ENCODE assay signal across 13 cellular contexts in the genomic region with DNA sequence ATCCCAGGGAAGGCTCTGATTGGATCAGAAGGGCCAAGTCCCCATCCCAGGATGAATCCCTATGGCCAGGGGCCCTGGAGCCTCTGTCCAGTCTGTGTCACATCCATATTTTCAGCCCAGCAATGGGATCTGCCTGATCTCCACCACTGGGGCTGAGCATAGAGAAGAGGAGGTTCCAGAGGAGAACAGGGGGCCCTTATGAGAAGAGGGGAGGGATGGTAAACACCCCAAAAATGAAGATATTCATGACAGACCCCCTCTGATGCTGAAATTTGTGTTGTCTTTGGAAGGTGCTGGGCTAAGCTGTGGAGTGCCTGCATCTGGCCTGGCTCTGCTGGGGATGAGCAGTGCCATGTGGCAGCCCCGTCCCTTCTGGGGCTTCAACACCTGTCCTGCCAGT. TPM values are rescaled to one million over a fixed set of nuclear protein-coding genes. Genes with fewer than 3 reads are reported as not detected.
A peak's percentile ranks its signal among the peaks of the same experiment; 100 is the strongest.
DNase-seq lines count a peak whose midpoint lies in the region; TF ChIP-seq lines count a peak whose summit lies in the region.
"Had no signal": no experiment of that assay in that cellular context is flagged by ENCODE, and none has a peak within 500 bp of the region (broad histone marks: within the 10 kb centered on the region; RNA-seq: fewer than 3 reads in every experiment).

No MANE protein-coding gene starts in this region.

- H3K36me3 Mint-ChIP-seq in osteocyte (ENCODE audit: unreplicated experiment): no peaks in the 10 kb centered on the region
- H3K36me3 Mint-ChIP-seq: natural killer cell treated with Interleukin-12 subunit alpha and Interleukin-12 subunit beta and Interleukin-15 and Interleukin-18, amount 100 ng/mL, for 72 hours; stimulated activated effector memory CD8-positive, alpha-beta T cell treated with anti-CD3 and anti-CD28 coated beads, Interleukin-12 subunit alpha, Interleukin-12 subunit beta, amount 100 ng/mL, for 72 hours had no signal

- in situ Hi-C loops in transverse colon (cut with MboI; ENCODE audit: low pct_ligation_motif_present in 1 of 4, low pct_unique_long_range_greater_than_20kb in 1 of 4, low sequenced_read_pairs in 3 of 4): no loop called here

- H3K27me3 ChIP-seq in adrenal gland (no peaks in the 10 kb centered on the region), esophagus muscularis mucosa (peaks cover 0 to 4% (median 0%) of the 10 kb centered on the region in 4 donors), transverse colon (no peaks in the 10 kb centered on the region)

- H3K27me3 Mint-ChIP-seq in osteocyte (ENCODE audit: unreplicated experiment): no peaks in the 10 kb centered on the region
- H3K27me3 Mint-ChIP-seq: CD4-positive, CD25-positive, alpha-beta regulatory T cell; natural killer cell treated with Interleukin-12 subunit alpha and Interleukin-12 subunit beta and Interleukin-15 and Interleukin-18, amount 100 ng/mL, for 72 hours had no signal

- H3K4me1 ChIP-seq in adrenal gland (replicated peaks in 1 of 2) (peaks cover 7 to 29% of the 10 kb centered on the region in 2 donors), esophagus muscularis mucosa (peaks cover 40 to 83% (median 74%) of the 10 kb centered on the region in 4 donors), transverse colon (peaks cover 0 to 30% (median 17%) of the 10 kb centered on the region in 4 donors)

- H3K9me3 ChIP-seq in adrenal gland (replicated peaks in 1 of 3) (no peaks in the 10 kb centered on the region), esophagus muscularis mucosa (no peaks in the 10 kb centered on the region), transverse colon (no peaks in the 10 kb centered on the region)

- H3K4me1 Mint-ChIP-seq in osteocyte (ENCODE audit: unreplicated experiment): peaks cover 54% of the 10 kb centered on the region

- WGBS in adrenal gland, 4 donors: 88 to 100% (median 100%) methylated on average over 1 of the region's 1 CpG
- 100% methylated on average over 1 of the region's 1 CpG for WGBS in esophagus muscularis mucosa
- WGBS in transverse colon (ENCODE audit: low coverage in 1 of 2), 2 donors: 90% methylated on average over 1 of the region's 1 CpG; no CpG with 5 or more reads in 1 of the 2 donors

- TF ChIP-seq EP300 in esophagus muscularis mucosa (IDR thresholded peaks at IDR 0.05): no peak
- no peak for TF ChIP-seq EP300 in transverse colon (IDR thresholded peaks at IDR 0.05; ENCODE audit: low read depth)

- H3K4me3 Mint-ChIP-seq in osteocyte (ENCODE audit: unreplicated experiment): no peak overlapping the region
- H3K4me3 Mint-ChIP-seq: CD4-positive, CD25-positive, alpha-beta regulatory T cell; natural killer cell treated with Interleukin-12 subunit alpha and Interleukin-12 subunit beta and Interleukin-15 and Interleukin-18, amount 100 ng/mL, for 72 hours; stimulated activated effector memory CD8-positive, alpha-beta T cell treated with anti-CD3 and anti-CD28 coated beads, Interleukin-12 subunit alpha, Interleukin-12 subunit beta, amount 100 ng/mL, for 72 hours had no signal

- intact Hi-C loops in adrenal gland (cut with DNase I) (no loop called here), esophagus muscularis mucosa (cut with DNase I) (no loop called here), transverse colon (cut with DNase I; ENCODE audit: low total_unique reads) (no loop called here)

- no peaks in the 10 kb centered on the region for H3K36me3 ChIP-seq in adrenal gland (replicated peaks in 1 of 2)
- no peaks in the 10 kb centered on the region for H3K36me3 ChIP-seq in esophagus muscularis mucosa
- no peaks in the 10 kb centered on the region for H3K36me3 ChIP-seq in transverse colon

- H3K27ac ChIP-seq in adrenal gland (peak overlapping the region in 3 of 5 donors; percentile 56 to 86 (median 83)), esophagus muscularis mucosa (replicated peaks in 1 of 4) (peak overlapping the region; percentile 83 to 88 (median 85)), transverse colon (peak overlapping the region; percentile 70 to 87 (median 76))

- no peak overlapping the region for H3K4me3 ChIP-seq in adrenal gland
- H3K4me3 ChIP-seq in esophagus muscularis mucosa: peak overlapping the region in 3 of 4 donors; percentile 21 to 50 (median 35)
- no peak overlapping the region for H3K4me3 ChIP-seq in transverse colon

- TF ChIP-seq CTCF in adrenal gland (IDR thresholded peaks at IDR 0.05) (no peak), esophagus muscularis mucosa (IDR thresholded peaks at IDR 0.05) (no peak), osteocyte (IDR thresholded peaks at IDR 0.05) (no peak), transverse colon (IDR thresholded peaks at IDR 0.05) (no peak)

- H3K9me3 Mint-ChIP-seq in osteocyte (ENCODE audit: unreplicated experiment): no peaks in the 10 kb centered on the region
- H3K9me3 Mint-ChIP-seq: CD4-positive, CD25-positive, alpha-beta regulatory T cell; natural killer cell treated with Interleukin-12 subunit alpha and Interleukin-12 subunit beta and Interleukin-15 and Interleukin-18, amount 100 ng/mL, for 72 hours; stimulated activated effector memory CD8-positive, alpha-beta T cell treated with anti-CD3 and anti-CD28 coated beads, Interleukin-12 subunit alpha, Interleukin-12 subunit beta, amount 100 ng/mL, for 72 hours had no signal

- peak overlapping the region; percentile 98 for H3K27ac Mint-ChIP-seq in osteocyte (ENCODE audit: unreplicated experiment)
- H3K27ac Mint-ChIP-seq: natural killer cell treated with Interleukin-12 subunit alpha and Interleukin-12 subunit beta and Interleukin-15 and Interleukin-18, amount 100 ng/mL, for 72 hours; stimulated activated effector memory CD8-positive, alpha-beta T cell treated with anti-CD3 and anti-CD28 coated beads, Interleukin-12 subunit alpha, Interleukin-12 subunit beta, amount 100 ng/mL, for 72 hours had no signal

- TF ChIP-seq POLR2A in adrenal gland (IDR thresholded peaks at IDR 0.05) (no peak), esophagus muscularis mucosa (IDR thresholded peaks at IDR 0.05; ENCODE audit: low read depth) (no peak), transverse colon (IDR thresholded peaks at IDR 0.05) (no peak)

- DNase-seq in adrenal gland (no peak), esophagus muscularis mucosa (ENCODE audit: extremely low spot score) (no peak), osteocyte (ENCODE audit: extremely low spot score, unreplicated experiment) (no peak), transverse colon (no peak), DMS153 treated with DMSO at 0.1 percent for 48 hours (lab: John Stamatoyannopoulos, UW; ENCODE audit: unreplicated experiment) (no peak), NCI-H128 (lab: John Stamatoyannopoulos, UW; ENCODE audit: unreplicated experiment) (no peak)
- DNase-seq in NK-92 treated with Interleukin-12 subunit alpha and Interleukin-12 subunit beta, amount 100 ng/mL, for 24 hours (lab: John Stamatoyannopoulos, UW): no peak
- DNase-seq: activated naive CD4-positive, alpha-beta T cell treated with anti-CD3 and anti-CD28 coated beads, Interleukin-2, amount 50 U/mL, for 16 hours; CD4-positive, CD25-positive, alpha-beta regulatory T cell; erythroblast had no signal

RNA-seq across cellular contexts. Expression of gene KLHL26, which starts 14.5 kb away (rescaled TPM):
- total RNA-seq in adrenal gland: 10 to 100 TPM in 3 of 8 donors, 1 to 10 TPM in 5; 4.8 to 15.2 (median 9.4) TPM
- polyA plus RNA-seq in adrenal gland: 1 to 10 TPM; 1.7 to 5.1 (median 3.7) TPM
- 10 to 100 TPM in 2 of 4 donors, 1 to 10 TPM in 2; 9.1 to 19.0 (median 13.5) TPM for total RNA-seq in esophagus muscularis mucosa
- 12.4 and 13.2 TPM in 2 replicates for total RNA-seq in osteocyte
- 10 to 100 TPM in 1 of 4 donors, 1 to 10 TPM in 3; 7.0 to 15.7 (median 7.6) TPM for total RNA-seq in transverse colon

RNA-seq across cellular contexts. Expression of gene CRTC1, which starts 32.2 kb away (rescaled TPM):
- total RNA-seq in adrenal gland (10 to 100 TPM in 6 of 8 donors, 1 to 10 TPM in 2; 6.0 to 22.5 (median 10.3) TPM), esophagus muscularis mucosa (10 to 100 TPM in 1 of 4 donors, 1 to 10 TPM in 3; 5.3 to 10.1 (median 6.6) TPM), osteocyte (24.0 and 25.7 TPM in 2 replicates), transverse colon (10 to 100 TPM in 1 of 4 donors, 1 to 10 TPM in 3; 6.2 to 17.6 (median 7.7) TPM)
- polyA plus RNA-seq in adrenal gland: 10 to 100 TPM in 2 of 3 donors, 1 to 10 TPM in 1; 4.6 to 38.1 (median 18.1) TPM

RNA-seq across cellular contexts. Expression of gene TMEM59L, which starts 38.6 kb away (rescaled TPM):
- 10 to 100 TPM in 2 of 8 donors, 1 to 10 TPM in 6; 2.9 to 13.9 (median 5.9) TPM for total RNA-seq in adrenal gland
- polyA plus RNA-seq in adrenal gland: 10 to 100 TPM in 1 of 3 donors, 1 to 10 TPM in 2; 1.9 to 14.5 (median 5.5) TPM
- total RNA-seq in esophagus muscularis mucosa: 1 to 10 TPM; 2.4 to 3.6 (median 2.8) TPM
- total RNA-seq in osteocyte: 4.7 and 5.9 TPM in 2 replicates
- 10 to 100 TPM in 2 of 4 donors, under 1 TPM in 2; 0.48 to 21.7 (median 8.6) TPM for total RNA-seq in transverse colon
- total RNA-seq: CD4-positive, CD25-positive, alpha-beta regulatory T cell; natural killer cell treated with Interleukin-12 subunit alpha and Interleukin-12 subunit beta and Interleukin-15 and Interleukin-18, amount 100 ng/mL, for 72 hours; T-helper 2 cell treated with Interferon-gamma antibody and Interleukin-4, amounts not matched to agents 100 ng/mL and 5 ng/mL, for 36 hours had no signal
- polyA plus RNA-seq: CD4-positive, CD25-positive, alpha-beta regulatory T cell had no signal

RNA-seq across cellular contexts. Expression of gene CRLF1, which starts 44.7 kb away (rescaled TPM):
- total RNA-seq in adrenal gland (100 to 1,000 TPM in 1 of 8 donors, 10 to 100 TPM in 5, 1 to 10 TPM in 2; 6.3 to 111 (median 21.3) TPM), esophagus muscularis mucosa (100 to 1,000 TPM in 1 of 4 donors, 10 to 100 TPM in 3; 41.5 to 153 (median 59.6) TPM), osteocyte (17.0 and 18.7 TPM in 2 replicates), transverse colon (10 to 100 TPM in 1 of 4 donors, 1 to 10 TPM in 3; 1.1 to 21.0 (median 6.1) TPM)
- 10 to 100 TPM in 2 of 3 donors, 1 to 10 TPM in 1; 5.7 to 80.0 (median 51.2) TPM for polyA plus RNA-seq in adrenal gland
- total RNA-seq: CD4-positive, CD25-positive, alpha-beta regulatory T cell; natural killer cell treated with Interleukin-12 subunit alpha and Interleukin-12 subunit beta and Interleukin-15 and Interleukin-18, amount 100 ng/mL, for 72 hours; T-helper 2 cell treated with Interferon-gamma antibody and Interleukin-4, amounts not matched to agents 100 ng/mL and 5 ng/mL, for 36 hours had no signal

Comparison
In these comparisons a context has a peak if more than half of its experiments do, and no peak if none do; other contexts are left out.
1. H3K4me3 ChIP-seq: peak in esophagus muscularis mucosa (3 of 4); none in adrenal gland (0 of 4) and transverse colon (0 of 4).
2. Peak in every context shown above with its lines, with median percentiles within 50 percentile points of each other: H3K27ac ChIP-seq.